15 cellular contexts compared by ENCODE assay signal in genomic region chr19:16168465-16169081, GRCh38. TPM values are rescaled to one million over a fixed set of nuclear protein-coding genes. Genes with fewer than 3 reads are reported as not detected.
DNase-seq lines count a peak whose midpoint lies in the region; ATAC-seq and TF ChIP-seq lines count a peak whose summit lies in the region.
"Had no signal": no experiment of that assay in that cellular context is flagged by ENCODE, and none has a peak within 500 bp of the region (broad histone marks: within the 10 kb centered on the region; RNA-seq: fewer than 3 reads in every experiment).

No MANE protein-coding gene starts in this region.

- peaks cover 0 to 10% (median 5%) of the 10 kb centered on the region in 11 experiments; a peak in 14 of 22 replicates for H3K9me3 ChIP-seq in BLaER1 treated with 17β-estradiol and CSF1 and Interleukin-3, amounts not matched to agents 10 nM and 100 nM (replicated peaks in 1 of 11)
- H3K9me3 ChIP-seq in HCT116 (ENCODE audit: control insufficient read depth in 1 of 2, insufficient read depth in 1 of 2, low read depth in 1 of 2, low read length in 2 of 2): no peaks in the 10 kb centered on the region; a peak in 1 of 4 replicates
- H3K9me3 ChIP-seq: Caco-2, pancreas had no signal

- BruUV-seq in HCT116 (replicated peaks; lab: Mats Ljungman, UMichigan): no TSS peak

- DNase-seq in HCT116 (ENCODE audit: low read depth, low spot score) (no peak), SKM-1 (lab: John Stamatoyannopoulos, UW; ENCODE audit: unreplicated experiment) (peak; percentile 82), erythroblast (lab: John Stamatoyannopoulos, UW) (peak; percentile 11 to 15), NCI-H146 treated with DMSO at 0.1 percent for 48 hours (lab: John Stamatoyannopoulos, UW; ENCODE audit: unreplicated experiment) (no peak), COLO668 (lab: John Stamatoyannopoulos, UW; ENCODE audit: unreplicated experiment) (no peak)
- DNase-seq in activated CD8-positive, alpha-beta memory T cell treated with anti-CD3 and anti-CD28 coated beads, Interleukin-2, amount 50 U/mL, for 48 hours: no peak
- DNase-seq: activated T-cell treated with anti-CD3 and anti-CD28 coated beads, Interleukin-2, amount 50 U/mL, for 4 hours; Caco-2; foreskin melanocyte; left colon; NCI-H446; pancreas had no signal

- H3K4me2 ChIP-seq in BLaER1 treated with 17β-estradiol and CSF1 and Interleukin-3, amounts not matched to agents 10 nM and 100 nM: peak overlapping the region; percentile 46 to 88 (median 65)
- no peak overlapping the region for H3K4me2 ChIP-seq in HCT116 (ENCODE audit: low read length)

- H3K9me2 ChIP-seq in HCT116 (ENCODE audit: insufficient read depth): no peaks in the 10 kb centered on the region

- TF ChIP-seq POLR2A in HCT116 (IDR thresholded peaks at IDR 0.05; ENCODE audit: borderline replicate concordance, extremely low read depth, insufficient read depth, insufficient read length) (no peak), erythroblast (IDR thresholded peaks at IDR 0.05; ENCODE audit: low read length) (no peak)

- TF ChIP-seq CTCF in HCT116 (IDR thresholded peaks at IDR 0.05 in 2 of 3, conservative IDR thresholded peaks at IDR 0.05 in 1 of 3; ENCODE audit: borderline replicate concordance in 1 of 3, insufficient read depth in 1 of 3, low read depth in 2 of 3, low read length in 2 of 3): no peak

- H3K27me3 ChIP-seq in BLaER1 treated with 17β-estradiol and CSF1 and Interleukin-3, amounts not matched to agents 10 nM and 100 nM: no peaks in the 10 kb centered on the region
- no peaks in the 10 kb centered on the region for H3K27me3 ChIP-seq in HCT116 (ENCODE audit: insufficient read depth, low read length)
- H3K27me3 ChIP-seq: pancreas had no signal

- peak overlapping the region in 9 of 11 experiments; percentile 11 to 68 (median 53); a peak in 15 of 22 replicates for H3K9ac ChIP-seq in BLaER1 treated with 17β-estradiol and CSF1 and Interleukin-3, amounts not matched to agents 10 nM and 100 nM
- H3K9ac ChIP-seq in HCT116 (ENCODE audit: low read length): no peak overlapping the region

- peaks cover 28 to 69% (median 47%) of the 10 kb centered on the region in 10 experiments for H3K4me1 ChIP-seq in BLaER1 treated with 17β-estradiol and CSF1 and Interleukin-3, amounts not matched to agents 10 nM and 100 nM
- H3K4me1 ChIP-seq in HCT116 (ENCODE audit: control insufficient read depth in 1 of 2, insufficient read depth in 2 of 2, low read length in 2 of 2): peaks cover 11 to 35% of the 10 kb centered on the region in 2 experiments
- H3K4me1 ChIP-seq: pancreas had no signal

- intact Hi-C loops in HCT116 (cut with micrococcal nuclease): no loop called here

- no peaks in the 10 kb centered on the region for H4K20me1 ChIP-seq in BLaER1 treated with 17β-estradiol and CSF1 and Interleukin-3, amounts not matched to agents 10 nM and 100 nM
- H4K20me1 ChIP-seq in HCT116 (ENCODE audit: insufficient read depth): no peaks in the 10 kb centered on the region

- no peaks in the 10 kb centered on the region for H3K79me2 ChIP-seq in HCT116 (ENCODE audit: insufficient read depth, low read length)

- CTCF ChIA-PET in HCT116 (lab: Charles Lee): no interaction called here

- no peak for TF ChIP-seq RAD21 in HCT116 (IDR thresholded peaks at IDR 0.05; ENCODE audit: low read depth)

- RAD21 ChIA-PET in HCT116 (lab: Charles Lee; ENCODE audit: low non-redundant PET in 1 of 2, low total read pairs in 2 of 2, uncharacterized antibody in 2 of 2, unreplicated experiment in 2 of 2): no interaction called here

- POLR2A ChIA-PET in HCT116 (lab: Charles Lee): no interaction called here

- peak overlapping the region in 10 of 11 experiments; percentile 63 to 84 (median 74); a peak in 21 of 22 replicates for H3K27ac ChIP-seq in BLaER1 treated with 17β-estradiol and CSF1 and Interleukin-3, amounts not matched to agents 10 nM and 100 nM
- H3K27ac ChIP-seq in HCT116 (ENCODE audit: low read depth, low read length): no peak overlapping the region
- H3K27ac ChIP-seq: pancreas had no signal

- ATAC-seq in HCT116: peak; percentile 57
- ATAC-seq in HG03442 (IDR thresholded peaks at IDR 0.05; ENCODE audit: unreplicated experiment): no peak
- ATAC-seq: left colon, pancreas had no signal

- H3K36me3 ChIP-seq in BLaER1 treated with 17β-estradiol and CSF1 and Interleukin-3, amounts not matched to agents 10 nM and 100 nM: no peaks in the 10 kb centered on the region
- no peaks in the 10 kb centered on the region for H3K36me3 ChIP-seq in HCT116 (ENCODE audit: control insufficient read depth in 1 of 2, insufficient read depth in 2 of 2, low read length in 2 of 2)
- H3K36me3 ChIP-seq: pancreas had no signal

- H2AFZ ChIP-seq in HCT116 (ENCODE audit: low read depth, low read length, poor library complexity, severe bottlenecking): no peak overlapping the region

- peak overlapping the region in 1 of 10 experiments; percentile 39; a peak in 1 of 20 replicates for H3K4me3 ChIP-seq in BLaER1 treated with 17β-estradiol and CSF1 and Interleukin-3, amounts not matched to agents 10 nM and 100 nM
- H3K4me3 ChIP-seq in HCT116 (replicated peaks in 1 of 2; ENCODE audit: low read depth in 1 of 2, low read length in 2 of 2): no peak overlapping the region
- H3K4me3 ChIP-seq: pancreas had no signal

TF ChIP-seq in HCT116, 20 proteins besides CTCF, POLR2A, EP300 and RAD21 (continues in another document):
- TF ChIP-seq FOSL1 (IDR thresholded peaks at IDR 0.05; ENCODE audit: low read depth): no peak
- TF ChIP-seq SRF (IDR thresholded peaks at IDR 0.05; ENCODE audit: low read depth): no peak
- TF ChIP-seq SIN3A (IDR thresholded peaks at IDR 0.05; ENCODE audit: low read depth): no peak
- TF ChIP-seq, protein P1, sequence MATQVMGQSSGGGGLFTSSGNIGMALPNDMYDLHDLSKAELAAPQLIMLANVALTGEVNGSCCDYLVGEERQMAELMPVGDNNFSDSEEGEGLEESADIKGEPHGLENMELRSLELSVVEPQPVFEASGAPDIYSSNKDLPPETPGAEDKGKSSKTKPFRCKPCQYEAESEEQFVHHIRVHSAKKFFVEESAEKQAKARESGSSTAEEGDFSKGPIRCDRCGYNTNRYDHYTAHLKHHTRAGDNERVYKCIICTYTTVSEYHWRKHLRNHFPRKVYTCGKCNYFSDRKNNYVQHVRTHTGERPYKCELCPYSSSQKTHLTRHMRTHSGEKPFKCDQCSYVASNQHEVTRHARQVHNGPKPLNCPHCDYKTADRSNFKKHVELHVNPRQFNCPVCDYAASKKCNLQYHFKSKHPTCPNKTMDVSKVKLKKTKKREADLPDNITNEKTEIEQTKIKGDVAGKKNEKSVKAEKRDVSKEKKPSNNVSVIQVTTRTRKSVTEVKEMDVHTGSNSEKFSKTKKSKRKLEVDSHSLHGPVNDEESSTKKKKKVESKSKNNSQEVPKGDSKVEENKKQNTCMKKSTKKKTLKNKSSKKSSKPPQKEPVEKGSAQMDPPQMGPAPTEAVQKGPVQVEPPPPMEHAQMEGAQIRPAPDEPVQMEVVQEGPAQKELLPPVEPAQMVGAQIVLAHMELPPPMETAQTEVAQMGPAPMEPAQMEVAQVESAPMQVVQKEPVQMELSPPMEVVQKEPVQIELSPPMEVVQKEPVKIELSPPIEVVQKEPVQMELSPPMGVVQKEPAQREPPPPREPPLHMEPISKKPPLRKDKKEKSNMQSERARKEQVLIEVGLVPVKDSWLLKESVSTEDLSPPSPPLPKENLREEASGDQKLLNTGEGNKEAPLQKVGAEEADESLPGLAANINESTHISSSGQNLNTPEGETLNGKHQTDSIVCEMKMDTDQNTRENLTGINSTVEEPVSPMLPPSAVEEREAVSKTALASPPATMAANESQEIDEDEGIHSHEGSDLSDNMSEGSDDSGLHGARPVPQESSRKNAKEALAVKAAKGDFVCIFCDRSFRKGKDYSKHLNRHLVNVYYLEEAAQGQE (IDR thresholded peaks at IDR 0.05; ENCODE audit: low read depth): no peak
- TF ChIP-seq ZNF274 (IDR thresholded peaks at IDR 0.05; ENCODE audit: low read depth, low read length): no peak
- TF ChIP-seq CEBPB (IDR thresholded peaks at IDR 0.05; ENCODE audit: low read depth): no peak
- TF ChIP-seq SP1 (IDR thresholded peaks at IDR 0.05; ENCODE audit: low read depth): no peak
- no peak for TF ChIP-seq ZFX (IDR thresholded peaks at IDR 0.05)
- TF ChIP-seq YY1 (IDR thresholded peaks at IDR 0.05; ENCODE audit: extremely low read depth, insufficient replicate concordance, low read depth, low read length): no peak
- TF ChIP-seq CBX3 (IDR thresholded peaks at IDR 0.05; ENCODE audit: low read depth): no peak
- no peak for TF ChIP-seq ATF3 (IDR thresholded peaks at IDR 0.05)
- TF ChIP-seq TCF7L2 (IDR thresholded peaks at IDR 0.05; ENCODE audit: borderline replicate concordance, extremely low read depth, insufficient read depth, insufficient read length): no peak
- no peak for TF ChIP-seq EZH2phosphoT487 (IDR thresholded peaks at IDR 0.05; ENCODE audit: borderline replicate concordance)
- no peak for TF ChIP-seq POLR2AphosphoS5 (IDR thresholded peaks at IDR 0.05; ENCODE audit: low read depth, low read length)
- no peak for TF ChIP-seq JUND (IDR thresholded peaks at IDR 0.05)
- TF ChIP-seq, protein P2, sequence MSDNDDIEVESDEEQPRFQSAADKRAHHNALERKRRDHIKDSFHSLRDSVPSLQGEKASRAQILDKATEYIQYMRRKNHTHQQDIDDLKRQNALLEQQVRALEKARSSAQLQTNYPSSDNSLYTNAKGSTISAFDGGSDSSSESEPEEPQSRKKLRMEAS (IDR thresholded peaks at IDR 0.05): no peak

RNA-seq across cellular contexts. Expression of gene CIB3, which starts 4.8 kb away (rescaled TPM):
- total RNA-seq in HCT116 (2021; ENCODE audit: unreplicated experiment): not detected
- polyA plus RNA-seq in HCT116 (2012): 0.13 and 0.76 TPM in 2 replicates
- total RNA-seq: activated T-cell treated with anti-CD3 and anti-CD28 coated beads, Interleukin-2, amount 50 U/mL, for 4 hours; Caco-2; cerebellum; left colon; pancreas had no signal
- polyA plus RNA-seq: pancreas had no signal

RNA-seq across cellular contexts. Expression of gene FAM32A, which starts 16.6 kb away (rescaled TPM):
- 61.3 TPM for total RNA-seq in HCT116 (2021; ENCODE audit: unreplicated experiment)
- polyA plus RNA-seq in HCT116 (2012): 50.8 and 61.3 TPM in 2 replicates

RNA-seq across cellular contexts. Expression of gene HSH2D, which starts 25.1 kb away (rescaled TPM):
- total RNA-seq in HCT116 (2021; ENCODE audit: unreplicated experiment): 21.4 TPM
- 25.0 and 30.2 TPM in 2 replicates for polyA plus RNA-seq in HCT116 (2012)
- total RNA-seq: cerebellum had no signal

RNA-seq across cellular contexts. Expression of gene AP1M1, which starts 29.1 kb away (rescaled TPM):
- 50.0 TPM for total RNA-seq in HCT116 (2021; ENCODE audit: unreplicated experiment)
- 50.7 and 52.9 TPM in 2 replicates for polyA plus RNA-seq in HCT116 (2012)

RNA-seq across cellular contexts. Expression of gene RAB8A, which starts 56.9 kb away (rescaled TPM):
- total RNA-seq in HCT116 (2021; ENCODE audit: unreplicated experiment): 116 TPM
- polyA plus RNA-seq in HCT116 (2012): 100 and 111 TPM in 2 replicates

Comparison
In these comparisons a context has a peak if more than half of its experiments do, and no peak if none do; other contexts are left out.
1. DNase-seq: peak in SKM-1 (single experiment) and erythroblast (2 of 2); none in HCT116 (single experiment), NCI-H146 treated with DMSO at 0.1 percent for 48 hours (single experiment), activated CD8-positive, alpha-beta memory T cell treated with anti-CD3 and anti-CD28 coated beads, Interleukin-2, amount 50 U/mL, for 48 hours (single experiment) and COLO668 (single experiment).